ENCODE assay signal across 9 cellular contexts in the genomic region with DNA sequence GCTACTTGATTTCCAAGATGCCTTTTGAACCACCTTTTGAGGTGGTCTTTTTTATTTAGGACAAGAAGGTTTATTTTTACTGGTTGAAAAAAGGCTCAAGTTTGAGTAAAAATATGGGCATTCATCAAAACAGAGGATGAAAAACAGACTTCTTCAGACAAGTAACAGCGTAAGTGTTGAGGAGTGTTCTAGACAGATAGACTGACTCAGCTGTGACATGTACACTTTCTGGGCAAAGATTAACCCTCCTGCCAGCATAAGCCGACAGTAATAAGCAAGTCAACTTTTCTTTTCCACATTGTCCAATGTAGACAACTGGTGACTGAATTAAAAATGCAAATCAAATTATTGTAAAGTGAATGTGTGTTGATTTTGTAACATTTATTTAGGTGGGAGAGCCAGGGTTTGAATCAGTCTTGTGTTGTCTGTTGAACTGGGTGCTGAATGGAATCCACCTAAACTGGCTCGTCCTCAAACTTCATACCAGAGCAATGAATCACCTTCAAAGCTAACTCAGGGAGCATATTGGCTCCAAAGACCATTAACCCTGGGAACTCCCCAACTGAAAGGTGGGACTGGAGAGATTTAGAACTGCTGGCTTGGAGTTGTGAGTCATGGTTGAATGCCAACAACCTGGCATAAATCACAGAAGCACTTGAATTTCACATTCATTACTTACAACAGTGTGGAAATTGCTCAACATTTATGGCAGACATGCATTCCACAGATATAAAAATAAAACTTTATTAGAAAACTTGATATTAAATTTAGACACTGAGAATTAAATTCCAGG.
DNase-seq lines count a peak whose midpoint lies in the region; ATAC-seq and TF ChIP-seq lines count a peak whose summit lies in the region.
"Had no signal": no experiment of that assay in that cellular context is flagged by ENCODE, and none has a peak within 500 bp of the region (broad histone marks: within the 10 kb centered on the region; RNA-seq: fewer than 3 reads in every experiment).

No MANE protein-coding gene starts in this region.

- H3K79me2 ChIP-seq in GM23338 (replicated peaks; ENCODE audit: insufficient read depth): no peaks in the 10 kb centered on the region

- peaks cover 12% of the 10 kb centered on the region; the same call in 2 of the 3 replicates for H3K36me3 Mint-ChIP-seq in GM23338 (ENCODE audit: low read depth)
- H3K36me3 Mint-ChIP-seq in natural killer cell: peaks cover 11% of the 10 kb centered on the region

- TF ChIP-seq EP300 in sigmoid colon (IDR thresholded peaks at IDR 0.05): no peak

- H3F3A ChIP-seq in GM23338 (replicated peaks; ENCODE audit: low read depth): no peaks in the 10 kb centered on the region

- H3K9me2 ChIP-seq in GM23338 (ENCODE audit: insufficient read depth): peaks cover 11% of the 10 kb centered on the region; the same call in 1 of the 2 replicates

- H3K27ac ChIP-seq in GM23338 (ENCODE audit: low read depth) (no peak overlapping the region), sigmoid colon (peak overlapping the region in 3 of 4 donors; percentile 27 to 61 (median 40))

- no peak overlapping the region for H3K4me3 Mint-ChIP-seq in GM23338
- H3K4me3 Mint-ChIP-seq in natural killer cell: no peak overlapping the region

- H3K27me3 ChIP-seq in GM23338 (ENCODE audit: insufficient read depth) (no peaks in the 10 kb centered on the region), sigmoid colon (no peaks in the 10 kb centered on the region)
- H3K27me3 ChIP-seq: Peyer's patch had no signal

- no peak for TF ChIP-seq CTCF in GM23338 (conservative IDR thresholded peaks at IDR 0.05; ENCODE audit: low read depth in 2 of 2)
- no peak for TF ChIP-seq CTCF in foreskin fibroblast (IDR thresholded peaks at IDR 0.05; ENCODE audit: low read depth, low read length)
- TF ChIP-seq CTCF in sigmoid colon (IDR thresholded peaks at IDR 0.05): no peak
- no peak for TF ChIP-seq CTCF in natural killer cell (IDR thresholded peaks at IDR 0.05)

- H3K4me1 Mint-ChIP-seq in GM23338: no peaks in the 10 kb centered on the region; the same call in 2 of the 3 replicates
- H3K4me1 Mint-ChIP-seq in natural killer cell: peaks cover 9 to 13% of the 10 kb centered on the region in 2 donors

- H3K9me3 ChIP-seq in sigmoid colon: no peaks in the 10 kb centered on the region
- H3K9me3 ChIP-seq: Peyer's patch had no signal

- no peak overlapping the region for H3K4me3 ChIP-seq in GM23338
- no peak overlapping the region for H3K4me3 ChIP-seq in foreskin fibroblast (ENCODE audit: low read depth in 1 of 2, low read length in 2 of 2)
- no peak overlapping the region for H3K4me3 ChIP-seq in sigmoid colon

- no peak overlapping the region for H3K27ac Mint-ChIP-seq in GM23338
- H3K27ac Mint-ChIP-seq in natural killer cell: no peak overlapping the region

- WGBS in sigmoid colon, 2 donors: 14 to 52% methylated on average over 3 of the region's 3 CpGs

- H2AFZ ChIP-seq in GM23338: no peak overlapping the region

- H3K27me3 Mint-ChIP-seq in GM23338 (ENCODE audit: insufficient read depth, low read depth, poor library complexity): peaks cover 3% of the 10 kb centered on the region
- H3K27me3 Mint-ChIP-seq in natural killer cell (ENCODE audit: low read depth in 2 of 2): no peaks in the 10 kb centered on the region

- peak; percentile 33; the same call in 1 of the 3 replicates for ATAC-seq in GM23338
- no peak for ATAC-seq in GM21515 (IDR thresholded peaks at IDR 0.05; ENCODE audit: unreplicated experiment)
- ATAC-seq in GM19035 (IDR thresholded peaks at IDR 0.05; ENCODE audit: unreplicated experiment): no peak
- no peak for ATAC-seq in natural killer cell

- H3K36me3 ChIP-seq in GM23338 (ENCODE audit: insufficient read depth) (no peaks in the 10 kb centered on the region), sigmoid colon (no peaks in the 10 kb centered on the region)
- H3K36me3 ChIP-seq: Peyer's patch had no signal

- TF ChIP-seq POLR2A in sigmoid colon (IDR thresholded peaks at IDR 0.05): no peak

- intact Hi-C loops in sigmoid colon (cut with DNase I) (no loop called here), natural killer cell (cut with micrococcal nuclease) (no loop called here)

- DNase-seq in GM23338 (ENCODE audit: low spot score): peak; percentile 47
- DNase-seq in RPMI7951 (ENCODE audit: low read depth): peak; percentile 99
- peak; percentile 95 to 96 for DNase-seq in foreskin fibroblast
- no peak for DNase-seq in sigmoid colon
- no peak for DNase-seq in anterior cingulate cortex (lab: John Stamatoyannopoulos, UW)
- DNase-seq in natural killer cell: no peak

- no peaks in the 10 kb centered on the region for H3K4me1 ChIP-seq in GM23338 (ENCODE audit: insufficient read depth)
- peaks cover 0 to 43% (median 35%) of the 10 kb centered on the region in 4 donors for H3K4me1 ChIP-seq in sigmoid colon
- H3K4me1 ChIP-seq: Peyer's patch had no signal

- no peaks in the 10 kb centered on the region for H4K20me1 ChIP-seq in GM23338 (replicated peaks; ENCODE audit: insufficient read depth)

- no peak overlapping the region for H3K4me2 ChIP-seq in GM23338

- peaks cover 14% of the 10 kb centered on the region; the same call in 2 of the 3 replicates for H3K9me3 Mint-ChIP-seq in GM23338
- no peaks in the 10 kb centered on the region for H3K9me3 Mint-ChIP-seq in natural killer cell

TF ChIP-seq in GM23338, 12 proteins besides CTCF, POLR2A, EP300 and RAD21 (continues in another document):
- TF ChIP-seq, protein P1, sequence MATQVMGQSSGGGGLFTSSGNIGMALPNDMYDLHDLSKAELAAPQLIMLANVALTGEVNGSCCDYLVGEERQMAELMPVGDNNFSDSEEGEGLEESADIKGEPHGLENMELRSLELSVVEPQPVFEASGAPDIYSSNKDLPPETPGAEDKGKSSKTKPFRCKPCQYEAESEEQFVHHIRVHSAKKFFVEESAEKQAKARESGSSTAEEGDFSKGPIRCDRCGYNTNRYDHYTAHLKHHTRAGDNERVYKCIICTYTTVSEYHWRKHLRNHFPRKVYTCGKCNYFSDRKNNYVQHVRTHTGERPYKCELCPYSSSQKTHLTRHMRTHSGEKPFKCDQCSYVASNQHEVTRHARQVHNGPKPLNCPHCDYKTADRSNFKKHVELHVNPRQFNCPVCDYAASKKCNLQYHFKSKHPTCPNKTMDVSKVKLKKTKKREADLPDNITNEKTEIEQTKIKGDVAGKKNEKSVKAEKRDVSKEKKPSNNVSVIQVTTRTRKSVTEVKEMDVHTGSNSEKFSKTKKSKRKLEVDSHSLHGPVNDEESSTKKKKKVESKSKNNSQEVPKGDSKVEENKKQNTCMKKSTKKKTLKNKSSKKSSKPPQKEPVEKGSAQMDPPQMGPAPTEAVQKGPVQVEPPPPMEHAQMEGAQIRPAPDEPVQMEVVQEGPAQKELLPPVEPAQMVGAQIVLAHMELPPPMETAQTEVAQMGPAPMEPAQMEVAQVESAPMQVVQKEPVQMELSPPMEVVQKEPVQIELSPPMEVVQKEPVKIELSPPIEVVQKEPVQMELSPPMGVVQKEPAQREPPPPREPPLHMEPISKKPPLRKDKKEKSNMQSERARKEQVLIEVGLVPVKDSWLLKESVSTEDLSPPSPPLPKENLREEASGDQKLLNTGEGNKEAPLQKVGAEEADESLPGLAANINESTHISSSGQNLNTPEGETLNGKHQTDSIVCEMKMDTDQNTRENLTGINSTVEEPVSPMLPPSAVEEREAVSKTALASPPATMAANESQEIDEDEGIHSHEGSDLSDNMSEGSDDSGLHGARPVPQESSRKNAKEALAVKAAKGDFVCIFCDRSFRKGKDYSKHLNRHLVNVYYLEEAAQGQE (IDR thresholded peaks at IDR 0.05; ENCODE audit: unreplicated experiment): no peak
- no peak for TF ChIP-seq EZH2phosphoT487 (IDR thresholded peaks at IDR 0.05; ENCODE audit: unreplicated experiment)

Comparison
In these comparisons a context has a peak if more than half of its experiments do, and no peak if none do; other contexts are left out.
1. DNase-seq: peak in GM23338 (single experiment), RPMI7951 (single experiment) and foreskin fibroblast (2 of 2); none in sigmoid colon (single experiment), anterior cingulate cortex (0 of 58) and natural killer cell (single experiment).